In genomic region chr9:69325409-69326212, GRCh38 we compare ENCODE assay signal across 9 cellular contexts. TPM values are rescaled to one million over a fixed set of nuclear protein-coding genes. Genes with fewer than 3 reads are reported as not detected.
DNase-seq lines count a peak whose midpoint lies in the region; ATAC-seq and TF ChIP-seq lines count a peak whose summit lies in the region.
"Had no signal": no experiment of that assay in that cellular context is flagged by ENCODE, and none has a peak within 500 bp of the region (broad histone marks: within the 10 kb centered on the region; RNA-seq: fewer than 3 reads in every experiment).

No MANE protein-coding gene starts in this region.

- H3K4me3 ChIP-seq in cardiac fibroblast (replicated peaks in 1 of 2; ENCODE audit: low read depth in 2 of 2, low read length in 2 of 2) = peak overlapping the region; percentile 33 to 48
- H3K4me3 ChIP-seq in lung = peak overlapping the region; percentile 67
- H3K4me3 ChIP-seq in transverse colon = peak overlapping the region; percentile 36 to 62 (median 44)

- no peak for DNase-seq in activated naive CD8-positive, alpha-beta T cell treated with anti-CD3 and anti-CD28 coated beads for 36 hours
- no peak for DNase-seq in cardiac fibroblast (ENCODE audit: low read depth in 2 of 2)
- DNase-seq in lung (ENCODE audit: low spot score) = no peak
- DNase-seq in transverse colon = peak; percentile 16
- no peak for DNase-seq in mesenteric fat pad (ENCODE audit: low spot score)
- no peak for DNase-seq in stimulated activated CD4-positive, alpha-beta T cell treated with anti-CD3 and anti-CD28 coated beads, Interleukin-1b, Interleukin-23, amount 100 ng/mL, for 48 hours
- DNase-seq in NCI-H2196 (lab: John Stamatoyannopoulos, UW; ENCODE audit: unreplicated experiment) = no peak

- peaks cover 3 to 6% of the 10 kb centered on the region in 2 donors for H3K4me1 ChIP-seq in lung (ENCODE audit: control insufficient read depth in 2 of 2, insufficient read depth in 2 of 2, low read length in 2 of 2)
- H3K4me1 ChIP-seq in transverse colon = peaks cover 0 to 20% (median 10%) of the 10 kb centered on the region in 4 donors

- TF ChIP-seq EP300 in transverse colon (IDR thresholded peaks at IDR 0.05; ENCODE audit: low read depth) = no peak

- peak overlapping the region; percentile 42 for H3K4me3 Mint-ChIP-seq in activated naive CD8-positive, alpha-beta T cell
- no peak overlapping the region for H3K4me3 Mint-ChIP-seq in activated naive CD8-positive, alpha-beta T cell treated with anti-CD3 and anti-CD28 coated beads for 36 hours

- in situ Hi-C loops in transverse colon (cut with MboI; ENCODE audit: low pct_ligation_motif_present in 1 of 4, low pct_unique_long_range_greater_than_20kb in 1 of 4, low sequenced_read_pairs in 3 of 4) = no loop called here

- no peak for TF ChIP-seq POLR2A in transverse colon (IDR thresholded peaks at IDR 0.05)

- H3K27ac Mint-ChIP-seq in activated naive CD8-positive, alpha-beta T cell = no peak overlapping the region
- H3K27ac Mint-ChIP-seq in activated naive CD8-positive, alpha-beta T cell treated with anti-CD3 and anti-CD28 coated beads for 36 hours = no peak overlapping the region

- H3K27me3 ChIP-seq in lung (ENCODE audit: control insufficient read depth, insufficient read depth) (no peaks in the 10 kb centered on the region), transverse colon (peaks cover 71% of the 10 kb centered on the region)

- peaks cover 0 to 6% of the 10 kb centered on the region in 2 donors for H3K9me3 ChIP-seq in lung (ENCODE audit: control insufficient read depth in 2 of 2, insufficient read depth in 1 of 2, low read length in 1 of 2)
- H3K9me3 ChIP-seq in transverse colon = no peaks in the 10 kb centered on the region

- peak; percentile 4 for ATAC-seq in lung (ENCODE audit: insufficient read depth, low FRiP score)

- TF ChIP-seq CTCF in cardiac fibroblast (IDR thresholded peaks at IDR 0.05; ENCODE audit: low read depth, low read length) (no peak), lung (IDR thresholded peaks at IDR 0.05; ENCODE audit: control extremely low read depth, extremely low read depth) (no peak), transverse colon (IDR thresholded peaks at IDR 0.05) (no peak)

- H3K4me1 Mint-ChIP-seq in activated naive CD8-positive, alpha-beta T cell (ENCODE audit: low read depth) = peaks cover 4% of the 10 kb centered on the region
- H3K4me1 Mint-ChIP-seq in activated naive CD8-positive, alpha-beta T cell treated with anti-CD3 and anti-CD28 coated beads for 36 hours = no peaks in the 10 kb centered on the region

- WGBS in lung, 2 donors = 3 to 4% methylated on average over 47 to 64 of the region's 64 CpGs
- 2 to 5% methylated on average over 8 to 46 of the region's 64 CpGs for WGBS in transverse colon (ENCODE audit: low coverage in 1 of 2), 2 donors

- H3K36me3 Mint-ChIP-seq in activated naive CD8-positive, alpha-beta T cell = no peaks in the 10 kb centered on the region
- no peaks in the 10 kb centered on the region for H3K36me3 Mint-ChIP-seq in activated naive CD8-positive, alpha-beta T cell treated with anti-CD3 and anti-CD28 coated beads for 36 hours

- H3K9me3 Mint-ChIP-seq in activated naive CD8-positive, alpha-beta T cell (ENCODE audit: low read depth) = no peaks in the 10 kb centered on the region
- H3K9me3 Mint-ChIP-seq in activated naive CD8-positive, alpha-beta T cell treated with anti-CD3 and anti-CD28 coated beads for 36 hours = no peaks in the 10 kb centered on the region

- peaks cover 32% of the 10 kb centered on the region for H3K27me3 Mint-ChIP-seq in activated naive CD8-positive, alpha-beta T cell
- H3K27me3 Mint-ChIP-seq in activated naive CD8-positive, alpha-beta T cell treated with anti-CD3 and anti-CD28 coated beads for 36 hours = peaks cover 65% of the 10 kb centered on the region

- H3K36me3 ChIP-seq in lung (ENCODE audit: control insufficient read depth in 2 of 2, insufficient read depth in 2 of 2, low read length in 2 of 2) = no peaks in the 10 kb centered on the region
- no peaks in the 10 kb centered on the region for H3K36me3 ChIP-seq in transverse colon

- intact Hi-C loops in transverse colon (cut with DNase I; ENCODE audit: low total_unique reads) = no loop called here

- H3K27ac ChIP-seq in lung (ENCODE audit: low read depth in 1 of 2, low read length in 1 of 2) (peak overlapping the region; percentile 83 to 90), transverse colon (peak overlapping the region in 2 of 4 donors; percentile 51 to 63)

RNA-seq across cellular contexts. Expression of gene ENTREP1, which starts 0.6 kb away (rescaled TPM):
- total RNA-seq in activated naive CD8-positive, alpha-beta T cell treated with anti-CD3 and anti-CD28 coated beads for 36 hours = not detected
- total RNA-seq in lung (10 to 100 TPM; 20.9 to 47.9 TPM), transverse colon (10 to 100 TPM in 2 of 4 donors, 1 to 10 TPM in 2; 2.2 to 23.2 (median 9.0) TPM), mesenteric fat pad (3.9 TPM)
- 10 to 100 TPM in 1 of 2 donors, 1 to 10 TPM in 1; 3.7 to 15.7 TPM for polyA plus RNA-seq in lung
- total RNA-seq: mononuclear cell had no signal
